ENCODE assay signal across 22 cellular contexts in genomic region chr4:52748432-52748831, GRCh38. TPM values are rescaled to one million over a fixed set of nuclear protein-coding genes. Genes with fewer than 3 reads are reported as not detected.
DNase-seq lines count a peak whose midpoint lies in the region; ATAC-seq, FAIRE-seq and TF ChIP-seq lines count a peak whose summit lies in the region.
"Had no signal": no experiment of that assay in that cellular context is flagged by ENCODE, and none has a peak within 500 bp of the region (broad histone marks: within the 10 kb centered on the region; RNA-seq: fewer than 3 reads in every experiment).

No MANE protein-coding gene starts in this region.

- H3K27ac Mint-ChIP-seq in naive thymus-derived CD8-positive, alpha-beta T cell = peak overlapping the region in 1 of 10 donors; percentile 1
- H3K27ac Mint-ChIP-seq: activated naive CD8-positive, alpha-beta T cell treated with anti-CD3 and anti-CD28 coated beads for 36 hours; HFFc6; memory B cell had no signal

- no peak overlapping the region for H3K27ac ChIP-seq in SJCRH30
- no peak overlapping the region for H3K27ac ChIP-seq in psoas muscle
- H3K27ac ChIP-seq: esophagus squamous epithelium, PC-9 had no signal

- TF ChIP-seq CTCF in psoas muscle (IDR thresholded peaks at IDR 0.05) = no peak

- FAIRE-seq in urothelium cell line (lab: Jason Lieb, UNC) = no peak
- FAIRE-seq: GM18507 had no signal

- POLR2A ChIA-PET in naive thymus-derived CD8-positive, alpha-beta T cell (lab: Charles Lee) = no interaction called here

- H3K27me3 Mint-ChIP-seq in naive thymus-derived CD8-positive, alpha-beta T cell = peaks cover 34 to 74% (median 60%) of the 10 kb centered on the region in 5 donors

- intact Hi-C loops in psoas muscle (cut with DNase I) = no loop called here

- H3K4me1 Mint-ChIP-seq in naive thymus-derived CD8-positive, alpha-beta T cell = peaks cover 2 to 12% (median 7%) of the 10 kb centered on the region in 4 donors

- H3K36me3 Mint-ChIP-seq in naive thymus-derived CD8-positive, alpha-beta T cell = peaks cover 0 to 5% (median 5%) of the 10 kb centered on the region in 3 donors
- H3K36me3 Mint-ChIP-seq: activated naive CD8-positive, alpha-beta T cell treated with anti-CD3 and anti-CD28 coated beads for 36 hours; memory B cell had no signal

- no peak overlapping the region for H3K4me3 Mint-ChIP-seq in naive thymus-derived CD8-positive, alpha-beta T cell
- H3K4me3 Mint-ChIP-seq: activated naive CD8-positive, alpha-beta T cell treated with anti-CD3 and anti-CD28 coated beads for 36 hours; HFFc6; memory B cell; neural crest cell had no signal

- H3K9me3 ChIP-seq in SJCRH30 (replicated peaks) = 0 out of 2 replicates have a peak, but pooled peaks cover 7% of the 10 kb centered on the region
- H3K9me3 ChIP-seq in psoas muscle = no peaks in the 10 kb centered on the region
- H3K9me3 ChIP-seq: esophagus squamous epithelium had no signal

- H3K27me3 ChIP-seq in SJCRH30 (no peaks in the 10 kb centered on the region), psoas muscle (ENCODE audit: insufficient read depth in 3 of 3, low read length in 2 of 3) (peaks cover 0 to 32% (median 3%) of the 10 kb centered on the region in 3 donors)

- H3K4me3 ChIP-seq in SJCRH30 (no peak overlapping the region), psoas muscle (no peak overlapping the region)
- H3K4me3 ChIP-seq: esophagus squamous epithelium, PC-9 had no signal

- peaks cover 0 to 8% (median 0%) of the 10 kb centered on the region in 9 donors for H3K9me3 Mint-ChIP-seq in naive thymus-derived CD8-positive, alpha-beta T cell
- H3K9me3 Mint-ChIP-seq: activated naive CD8-positive, alpha-beta T cell treated with anti-CD3 and anti-CD28 coated beads for 36 hours; HFFc6; memory B cell had no signal

- ATAC-seq in GM18868 (IDR thresholded peaks at IDR 0.05; ENCODE audit: unreplicated experiment) = peak; percentile 43
- peak; percentile 77 for ATAC-seq in GM21529 (IDR thresholded peaks at IDR 0.05; ENCODE audit: unreplicated experiment)
- peak; percentile 67 for ATAC-seq in HG03558 (IDR thresholded peaks at IDR 0.05; ENCODE audit: extremely low read depth, unreplicated experiment)
- ATAC-seq in naive thymus-derived CD8-positive, alpha-beta T cell = no peak
- no peak for ATAC-seq in HG03342 (IDR thresholded peaks at IDR 0.05; ENCODE audit: unreplicated experiment)
- ATAC-seq in psoas muscle = no peak
- ATAC-seq: right cardiac atrium had no signal

- no peaks in the 10 kb centered on the region for H3K36me3 ChIP-seq in SJCRH30
- H3K36me3 ChIP-seq in psoas muscle (ENCODE audit: insufficient read depth in 1 of 2, low read depth in 1 of 2) = no peaks in the 10 kb centered on the region
- H3K36me3 ChIP-seq: esophagus squamous epithelium had no signal

- DNase-seq in SJCRH30 = peak; percentile 23 to 51
- no peak for DNase-seq in naive thymus-derived CD8-positive, alpha-beta T cell
- no peak for DNase-seq in psoas muscle
- DNase-seq in urothelium cell line (ENCODE audit: low spot score) = no peak
- DNase-seq: activated CD4-positive, alpha-beta T cell treated with anti-CD3 and anti-CD28 coated beads for 48 hours; activated naive CD8-positive, alpha-beta T cell treated with anti-CD3 and anti-CD28 coated beads for 36 hours; Calu3; esophagus squamous epithelium; GF-D8; head of caudate nucleus; HFFc6; MV-4-11; NCI-H524; PC-9; right cardiac atrium had no signal

- 81 to 90% (median 89%) methylated on average over 6 of the region's 6 CpGs for WGBS in psoas muscle, 3 donors

- H3K4me1 ChIP-seq in SJCRH30 = peaks cover 8% of the 10 kb centered on the region
- H3K4me1 ChIP-seq in psoas muscle = peaks cover 8% of the 10 kb centered on the region

RNA-seq across cellular contexts. Expression of gene ERVMER34-1, which starts 2.8 kb away (rescaled TPM):
- 0.04 TPM in 1 of 2 replicates, not detected in the other for total RNA-seq in SJCRH30 (2014; rRNA removed; shearing (Covaris generic))
- total RNA-seq in naive thymus-derived CD8-positive, alpha-beta T cell = not detected
- not detected for polyA plus RNA-seq in naive thymus-derived CD8-positive, alpha-beta T cell
- total RNA-seq in psoas muscle = not detected
- polyA plus RNA-seq in psoas muscle = under 1 TPM in 1 of 3 donors, not detected in 2; 0.03 TPM
- total RNA-seq: HFFc6 had no signal

Comparison
In these comparisons a context has a peak if more than half of its experiments do, and no peak if none do; other contexts are left out.
1. ATAC-seq: peak in GM18868 (single experiment), GM21529 (single experiment) and HG03558 (single experiment); none in naive thymus-derived CD8-positive, alpha-beta T cell (0 of 2), HG03342 (single experiment) and psoas muscle (0 of 4).
2. DNase-seq: peak in SJCRH30 (2 of 2); none in naive thymus-derived CD8-positive, alpha-beta T cell (0 of 10), psoas muscle (0 of 2) and urothelium cell line (single experiment).